Comparison of ENCODE assay signal across 22 cellular contexts in the genomic region with DNA sequence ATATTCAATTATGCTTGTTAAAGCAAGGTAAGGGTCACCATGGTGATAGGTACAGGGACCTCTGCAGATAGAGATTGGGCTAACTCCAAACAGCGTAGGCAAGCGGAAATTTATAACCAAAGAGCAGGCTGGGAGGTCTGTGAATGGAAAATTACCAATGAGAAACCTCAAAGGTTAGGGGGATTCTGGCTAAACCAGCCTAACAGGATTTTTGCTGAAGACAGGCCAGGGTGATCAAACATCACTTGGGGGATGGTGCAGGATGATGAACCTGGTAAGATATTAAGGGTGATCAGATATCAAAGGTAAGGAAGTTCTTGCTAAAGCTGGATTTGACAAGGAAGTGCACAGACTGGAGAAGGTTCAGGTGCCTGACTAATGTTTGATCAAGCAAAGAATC. TPM values are rescaled to one million over a fixed set of nuclear protein-coding genes. Genes with fewer than 3 reads are reported as not detected.
A peak's percentile ranks its signal among the peaks of the same experiment; 100 is the strongest.
DNase-seq lines count a peak whose midpoint lies in the region; ATAC-seq and TF ChIP-seq lines count a peak whose summit lies in the region.
"Had no signal": no experiment of that assay in that cellular context is flagged by ENCODE, and none has a peak within 500 bp of the region (broad histone marks: within the 10 kb centered on the region; RNA-seq: fewer than 3 reads in every experiment).

No MANE protein-coding gene starts in this region.

- no peaks in the 10 kb centered on the region for H3K27me3 ChIP-seq in Caco-2 (replicated peaks; ENCODE audit: control insufficient read depth, insufficient read depth, low read length)
- H3K27me3 ChIP-seq in body of pancreas = no peaks in the 10 kb centered on the region
- no peaks in the 10 kb centered on the region for H3K27me3 ChIP-seq in stomach
- H3K27me3 ChIP-seq: heart left ventricle, sigmoid colon, upper lobe of right lung had no signal

- WGBS in body of pancreas, 2 donors = 58 to 61% methylated on average over 2 of the region's 2 CpGs
- 60 to 72% (median 66%) methylated on average over 2 of the region's 2 CpGs for WGBS in stomach, 5 donors

- BruUV-seq in Caco-2 (replicated peaks; lab: Mats Ljungman, UMichigan) = no TSS peak

- POLR2A ChIA-PET in Caco-2 (lab: Charles Lee) = no interaction called here

- H3K27me3 Mint-ChIP-seq in Caco-2 (ENCODE audit: insufficient read depth, unreplicated experiment) = no peaks in the 10 kb centered on the region
- H3K27me3 Mint-ChIP-seq in stimulated activated naive CD8-positive, alpha-beta T cell treated with anti-CD3 and anti-CD28 coated beads, Interleukin-15, amount 100 ng/mL, for 72 hours = no peaks in the 10 kb centered on the region

- intact Hi-C loops in Caco-2 (cut with micrococcal nuclease; ENCODE audit: unreplicated experiment) = loop anchor here (2.0 kb wide), 1 partner anchor 37 kb away; no protein-coding TSS in a partner anchor
- intact Hi-C loops in body of pancreas (cut with DNase I) = no loop called here
- intact Hi-C loops in stomach (cut with DNase I; ENCODE audit: low total_unique reads) = no loop called here

- no peak for TF ChIP-seq CTCF in Caco-2 (IDR thresholded peaks at IDR 0.05; ENCODE audit: insufficient read depth in 1 of 2, low read depth in 1 of 2, low read length in 1 of 2, severe bottlenecking in 1 of 2, unreplicated experiment in 1 of 2)
- no peak for TF ChIP-seq CTCF in body of pancreas (IDR thresholded peaks at IDR 0.05)
- no peak for TF ChIP-seq CTCF in stomach (IDR thresholded peaks at IDR 0.05)

- ATAC-seq in body of pancreas (peak; percentile 27), HG02884 (IDR thresholded peaks at IDR 0.05; ENCODE audit: unreplicated experiment) (no peak)
- no peak for ATAC-seq in stimulated activated naive CD8-positive, alpha-beta T cell treated with anti-CD3 and anti-CD28 coated beads, Interleukin-15, amount 100 ng/mL, for 72 hours
- ATAC-seq: A549; activated CD8-positive, alpha-beta T cell treated with anti-CD3 and anti-CD28 coated beads, Interleukin-2, amount 10 ng/mL, durations not matched to agents 7 days and 5 days; GM12878; heart left ventricle; upper lobe of right lung had no signal

- H3K27ac Mint-ChIP-seq in Caco-2 (ENCODE audit: unreplicated experiment) = peak overlapping the region; percentile 22
- H3K27ac Mint-ChIP-seq in stimulated activated naive CD8-positive, alpha-beta T cell treated with anti-CD3 and anti-CD28 coated beads, Interleukin-15, amount 100 ng/mL, for 72 hours = no peak overlapping the region
- H3K27ac Mint-ChIP-seq: activated CD8-positive, alpha-beta T cell treated with anti-CD3 and anti-CD28 coated beads, Interleukin-2, amount 10 ng/mL, durations not matched to agents 7 days and 5 days had no signal

- DNase-seq in Caco-2 = peak; percentile 72 to 77
- DNase-seq in NCI-H2029 (lab: John Stamatoyannopoulos, UW) = peak; percentile 58
- DNase-seq in body of pancreas = no peak
- DNase-seq in left kidney (ENCODE audit: low read depth, low spot score) = peak; percentile 12
- no peak for DNase-seq in HUDEP-2 (lab: John Stamatoyannopoulos, UW; ENCODE audit: unreplicated experiment in 76 of 76)
- DNase-seq in stomach = no peak
- DNase-seq in stimulated activated naive CD8-positive, alpha-beta T cell treated with anti-CD3 and anti-CD28 coated beads, Interleukin-15, amount 100 ng/mL, for 72 hours = no peak
- DNase-seq: activated CD8-positive, alpha-beta T cell treated with anti-CD3 and anti-CD28 coated beads, Interleukin-2, amount 10 ng/mL, durations not matched to agents 7 days and 5 days; activated effector memory CD4-positive, alpha-beta T cell treated with anti-CD3 and anti-CD28 coated beads, Interleukin-2, amount 50 U/mL, for 16 hours; activated T-cell treated with anti-CD3 and anti-CD28 coated beads for 4 hours; heart left ventricle; NCI-H1105; NCI-H2081 treated with DMSO at 0.1 percent for 48 hours; NCI-H446 treated with DMSO at 0.1 percent for 48 hours; sigmoid colon; upper lobe of right lung had no signal

- CTCF ChIA-PET in Caco-2 (lab: Charles Lee) = no interaction called here

- H3K36me3 Mint-ChIP-seq in Caco-2 (ENCODE audit: insufficient read depth, unreplicated experiment) = peaks cover 12% of the 10 kb centered on the region

- H3K4me3 Mint-ChIP-seq in Caco-2 (ENCODE audit: unreplicated experiment) = peak overlapping the region; percentile 47
- H3K4me3 Mint-ChIP-seq in stimulated activated naive CD8-positive, alpha-beta T cell treated with anti-CD3 and anti-CD28 coated beads, Interleukin-15, amount 100 ng/mL, for 72 hours = no peak overlapping the region
- H3K4me3 Mint-ChIP-seq: activated CD8-positive, alpha-beta T cell treated with anti-CD3 and anti-CD28 coated beads, Interleukin-2, amount 10 ng/mL, durations not matched to agents 7 days and 5 days; neural crest cell had no signal

- H3K9me3 ChIP-seq in Caco-2 = peaks cover 7% of the 10 kb centered on the region
- H3K9me3 ChIP-seq in body of pancreas = no peaks in the 10 kb centered on the region
- peaks cover 0 to 28% (median 16%) of the 10 kb centered on the region in 4 donors for H3K9me3 ChIP-seq in stomach
- H3K9me3 ChIP-seq: A549, HAP-1, upper lobe of right lung had no signal

- no peak overlapping the region for H3K27ac ChIP-seq in body of pancreas
- no peak overlapping the region for H3K27ac ChIP-seq in stomach
- H3K27ac ChIP-seq: A549, heart left ventricle, parathyroid adenoma, sigmoid colon, upper lobe of right lung had no signal

- TF ChIP-seq POLR2A in body of pancreas (IDR thresholded peaks at IDR 0.05) (no peak), stomach (IDR thresholded peaks at IDR 0.05) (no peak)

- peaks cover 20% of the 10 kb centered on the region for H3K4me1 Mint-ChIP-seq in Caco-2 (ENCODE audit: low read depth, unreplicated experiment)
- H3K4me1 Mint-ChIP-seq in stimulated activated naive CD8-positive, alpha-beta T cell treated with anti-CD3 and anti-CD28 coated beads, Interleukin-15, amount 100 ng/mL, for 72 hours = peaks cover 11% of the 10 kb centered on the region
- H3K4me1 Mint-ChIP-seq: neural crest cell had no signal

- H3K4me3 ChIP-seq in Caco-2 (ENCODE audit: low read depth, low read length) (no peak overlapping the region), body of pancreas (no peak overlapping the region), stomach (no peak overlapping the region)
- H3K4me3 ChIP-seq: A549, GM12878, HAP-1, heart left ventricle, sigmoid colon, upper lobe of right lung had no signal

- no peaks in the 10 kb centered on the region for H3K36me3 ChIP-seq in Caco-2 (ENCODE audit: control insufficient read depth, insufficient read depth, low read length)
- H3K36me3 ChIP-seq in body of pancreas (replicated peaks in 1 of 2; ENCODE audit: insufficient read depth in 1 of 2, low read depth in 2 of 2) = no peaks in the 10 kb centered on the region
- no peaks in the 10 kb centered on the region for H3K36me3 ChIP-seq in stomach
- H3K36me3 ChIP-seq: HAP-1, sigmoid colon, upper lobe of right lung had no signal

- H3K4me1 ChIP-seq in Caco-2 (peaks cover 16% of the 10 kb centered on the region; the same call in 1 of the 2 replicates), body of pancreas (no peaks in the 10 kb centered on the region), stomach (no peaks in the 10 kb centered on the region)
- H3K4me1 ChIP-seq: A549, HAP-1, heart left ventricle, parathyroid adenoma, sigmoid colon, upper lobe of right lung had no signal

- no peak for TF ChIP-seq EP300 in stomach (IDR thresholded peaks at IDR 0.05)

- H3K9me3 Mint-ChIP-seq in Caco-2 (ENCODE audit: unreplicated experiment) = peaks cover 25% of the 10 kb centered on the region
- H3K9me3 Mint-ChIP-seq in stimulated activated naive CD8-positive, alpha-beta T cell treated with anti-CD3 and anti-CD28 coated beads, Interleukin-15, amount 100 ng/mL, for 72 hours = peaks cover 21 to 39% of the 10 kb centered on the region in 2 donors

RNA-seq across cellular contexts. Expression of a gene that starts 35.3 kb away (rescaled TPM):
- total RNA-seq in Caco-2 (2022) (157 and 167 TPM in 2 replicates), body of pancreas (100 to 1,000 TPM in 1 of 2 donors, 10 to 100 TPM in 1; 96.2 to 113 TPM), stomach (100 to 1,000 TPM in 2 of 5 donors, 10 to 100 TPM in 3; 57.4 to 233 (median 90.4) TPM)
- polyA plus RNA-seq in stomach = 100 to 1,000 TPM in 1 of 3 donors, 10 to 100 TPM in 2; 86.9 to 113 (median 99.4) TPM

RNA-seq across cellular contexts. Expression of a gene that starts 35.3 kb away (rescaled TPM):
- 10.7 and 32.4 TPM in 2 replicates for total RNA-seq in Caco-2 (2022)
- 1 to 10 TPM; 1.6 to 9.9 TPM for total RNA-seq in body of pancreas
- total RNA-seq in stomach = 10 to 100 TPM in 1 of 5 donors, 1 to 10 TPM in 2, not detected in 2; 2.7 to 29.2 (median 6.1) TPM
- 1 to 10 TPM in 2 of 3 donors, not detected in 1; 1.2 to 8.1 TPM for polyA plus RNA-seq in stomach

Comparison
In these comparisons a context has a peak if more than half of its experiments do, and no peak if none do; other contexts are left out.
1. DNase-seq: peak in Caco-2 (2 of 2), NCI-H2029 (single experiment) and left kidney (single experiment); none in body of pancreas (0 of 4), HUDEP-2 (0 of 76), stomach (single experiment) and stimulated activated naive CD8-positive, alpha-beta T cell treated with anti-CD3 and anti-CD28 coated beads, Interleukin-15, amount 100 ng/mL, for 72 hours (0 of 2).